Comparison of ENCODE assay signal across 37 cellular contexts in the genomic region with DNA sequence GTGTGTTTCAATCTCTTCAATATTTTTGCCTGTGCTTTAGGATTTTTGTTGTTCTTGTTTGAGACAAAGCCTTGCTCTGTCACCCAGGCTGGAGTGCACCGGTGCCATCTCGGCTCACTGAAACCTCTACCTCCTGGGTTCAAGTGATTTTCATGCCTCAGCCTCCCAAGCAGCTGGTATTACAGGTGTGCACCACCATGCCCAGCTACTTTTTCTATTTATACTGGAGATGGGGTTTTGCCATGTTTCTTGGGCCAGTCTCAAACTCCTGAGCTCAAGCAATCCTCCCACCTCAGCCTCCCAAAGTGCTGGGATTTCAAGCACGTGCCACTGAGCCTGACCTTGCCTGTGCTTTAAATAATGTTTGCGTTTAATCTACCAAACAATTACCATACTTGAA. TPM values are rescaled to one million over a fixed set of nuclear protein-coding genes. Genes with fewer than 3 reads are reported as not detected.
"Had no signal": no experiment of that assay in that cellular context is flagged by ENCODE, and none has a peak within 500 bp of the region (broad histone marks: within the 10 kb centered on the region; RNA-seq: fewer than 3 reads in every experiment).

No MANE protein-coding gene starts in this region.

- H3K4me1 ChIP-seq: adrenal gland, ascending aorta, body of pancreas, breast epithelium had no signal

- DNase-seq: activated effector memory CD4-positive, alpha-beta T cell treated with anti-CD3 and anti-CD28 coated beads, Interleukin-2, amount 50 U/mL, for 16 hours; activated effector memory CD4-positive, alpha-beta T cell treated with Interleukin-2 at 50 U/mL for 16 hours; activated gamma-delta T cell; activated gamma-delta T cell treated with Interleukin-2 at 50 U/mL for 16 hours; activated naive CD4-positive, alpha-beta T cell; activated naive CD4-positive, alpha-beta T cell treated with anti-CD3 and anti-CD28 coated beads for 36 hours; activated naive CD4-positive, alpha-beta T cell treated with anti-CD3 and anti-CD28 coated beads, Interleukin-2, amount 10 ng/mL, durations not matched to agents 7 days and 5 days; activated naive CD4-positive, alpha-beta T cell treated with anti-CD3 and anti-CD28 coated beads, Interleukin-2, amount 50 U/mL, for 16 hours; activated naive CD4-positive, alpha-beta T cell treated with Interleukin-2 at 50 U/mL for 16 hours; activated naive CD8-positive, alpha-beta T cell treated with anti-CD3 and anti-CD28 coated beads for 36 hours; activated naive CD8-positive, alpha-beta T cell treated with anti-CD3 and anti-CD28 coated beads, Interleukin-2, amount 10 ng/mL, durations not matched to agents 7 days and 5 days; activated naive CD8-positive, alpha-beta T cell treated with anti-CD3 and anti-CD28 coated beads, Interleukin-2, amount 50 U/mL, for 24 hours; activated T-cell treated with anti-CD3 and anti-CD28 coated beads for 4 hours; activated T-cell treated with anti-CD3 and anti-CD28 coated beads, Interleukin-2, amount 50 U/mL, for 1 hour; activated T-cell treated with anti-CD3 and anti-CD28 coated beads, Interleukin-2, amount 50 U/mL, for 24 hours; activated T-cell treated with anti-CD3 and anti-CD28 coated beads, Interleukin-2, amount 50 U/mL, for 4 hours; activated T-cell treated with anti-CD3 and anti-CD28 coated beads, Interleukin-2, amount 50 U/mL, for 48 hours; activated T-cell treated with anti-CD3 and anti-CD28 coated beads, Interleukin-2, amount 50 U/mL, for 72 hours; adrenal gland; amniotic stem cell; amygdala; anterior cingulate cortex; aorta; body of pancreas; brain microvascular endothelial cell; caudate nucleus; central memory CD4-positive, alpha-beta T cell; cerebellar nuclear complex had no signal

- ATAC-seq: activated naive CD4-positive, alpha-beta T cell treated with anti-CD3 and anti-CD28 coated beads, Interleukin-2, amount 50 U/mL, for 72 hours; activated naive CD8-positive, alpha-beta T cell treated with anti-CD3 and anti-CD28 coated beads, Interleukin-2, amount 50 U/mL, for 24 hours; activated T-cell treated with anti-CD3 and anti-CD28 coated beads, Interleukin-2, amount 50 U/mL, for 4 hours; activated T-cell treated with anti-CD3 and anti-CD28 coated beads, Interleukin-2, amount 50 U/mL, for 72 hours; activated T-helper 17 cell treated with anti-CD3 and anti-CD28 coated beads, Interleukin-2, amount 50 U/mL, for 72 hours; body of pancreas had no signal

- H3K9me3 ChIP-seq: adrenal gland, breast epithelium had no signal

- H3K36me3 ChIP-seq: adrenal gland, ascending aorta, brain microvascular endothelial cell, breast epithelium, cardiac muscle cell had no signal

- H3K27me3 ChIP-seq: adrenal gland, ascending aorta, body of pancreas, brain microvascular endothelial cell, breast epithelium, cardiac muscle cell had no signal

- FAIRE-seq: astrocyte, bronchial epithelial cell had no signal

- H3K4me3 ChIP-seq: adrenal gland, ascending aorta, body of pancreas, breast epithelium, cardiac muscle cell had no signal

- H3K27ac ChIP-seq: adrenal gland, ascending aorta, body of pancreas, brain microvascular endothelial cell, breast epithelium, cardiac muscle cell had no signal

RNA-seq across cellular contexts. Expression of a gene that starts 43.1 kb away (rescaled TPM):
- total RNA-seq: activated naive CD4-positive, alpha-beta T cell treated with anti-CD3 and anti-CD28 coated beads for 36 hours; activated naive CD4-positive, alpha-beta T cell treated with anti-CD3 and anti-CD28 coated beads, Interleukin-2, amount 50 U/mL, for 72 hours; activated naive CD8-positive, alpha-beta T cell treated with anti-CD3 and anti-CD28 coated beads for 36 hours; activated naive CD8-positive, alpha-beta T cell treated with anti-CD3 and anti-CD28 coated beads, Interleukin-2, amount 10 ng/mL, durations not matched to agents 7 days and 5 days; activated T-cell treated with anti-CD3 and anti-CD28 coated beads, Interleukin-2, amount 50 U/mL, for 72 hours; activated T-helper 1 cell treated with anti-CD3 and anti-CD28 coated beads, Interleukin-12 subunit alpha, Interleukin-12 subunit beta, Interleukin-2, Interleukin-4 antibody, amounts not matched to agents 30 ng/mL and 10 ng/mL and 1 ng/mL, durations not matched to agents 14 hours and 24 hours and 36 hours; activated T-helper 17 cell treated with anti-CD3 and anti-CD28 coated beads, Interleukin-2, amount 50 U/mL, for 72 hours; activated T-helper 2 cell treated with anti-CD3 and anti-CD28 coated beads, Interferon-gamma antibody, Interleukin-2, Interleukin-4, amounts not matched to agents 10 μg/mL and 5 μg/mL and 100 μg/mL, durations not matched to agents 14 hours and 24 hours and 36 hours; ascending aorta; bronchial epithelial cell had no signal
